ENCODE assay signal across 10 cellular contexts in genomic region chr4:48654015-48654664, GRCh38.
DNase-seq lines count a peak whose midpoint lies in the region; ATAC-seq, FAIRE-seq and TF ChIP-seq lines count a peak whose summit lies in the region.
"Had no signal": no experiment of that assay in that cellular context is flagged by ENCODE, and none has a peak within 500 bp of the region (broad histone marks: within the 10 kb centered on the region; RNA-seq: fewer than 3 reads in every experiment).

No MANE protein-coding gene starts in this region.

- DNase-seq in DMS 273 (lab: John Stamatoyannopoulos, UW; ENCODE audit: unreplicated experiment), result peak; percentile 9
- DNase-seq in DMS 273 treated with DMSO at 0.1 percent for 48 hours (lab: John Stamatoyannopoulos, UW), result no peak
- no peak for DNase-seq in adrenal gland
- DNase-seq in left ventricle myocardium superior, result no peak
- DNase-seq in smooth muscle cell (lab: John Stamatoyannopoulos, UW; ENCODE audit: unreplicated experiment), result no peak
- no peak for DNase-seq in anterior cingulate cortex (lab: John Stamatoyannopoulos, UW)
- DNase-seq in thyroid gland, result no peak
- no peak for DNase-seq in HTR-8/SVneo (ENCODE audit: insufficient read length, low spot score)
- DNase-seq: NCI-H524 treated with DMSO at 0.1 percent for 48 hours had no signal

- H3K4me1 ChIP-seq in adrenal gland (replicated peaks in 1 of 2), result peaks cover 25 to 40% of the 10 kb centered on the region in 2 donors
- H3K4me1 ChIP-seq in smooth muscle cell (ENCODE audit: low read depth), result peaks cover 11% of the 10 kb centered on the region
- H3K4me1 ChIP-seq in thyroid gland, result peaks cover 0 to 16% of the 10 kb centered on the region in 2 donors

- H3K9ac ChIP-seq in smooth muscle cell (ENCODE audit: low read depth), result peak overlapping the region; percentile 40

- H3K27ac ChIP-seq in adrenal gland, result peak overlapping the region in 4 of 5 donors; percentile 26 to 51 (median 30)
- peak overlapping the region; percentile 65 for H3K27ac ChIP-seq in smooth muscle cell (ENCODE audit: low read depth)
- H3K27ac ChIP-seq in thyroid gland, result no peak overlapping the region
- H3K27ac ChIP-seq: 22Rv1 had no signal

- WGBS in adrenal gland, 4 donors, result 59 to 70% (median 65%) methylated on average over 4 of the region's 4 CpGs
- WGBS in smooth muscle cell (ENCODE audit: low lambda C conversion rate), result 53% methylated on average over 4 of the region's 4 CpGs
- 76 to 80% methylated on average over 4 of the region's 4 CpGs for WGBS in thyroid gland, 2 donors

- H3K4me3 ChIP-seq in adrenal gland (peak overlapping the region in 1 of 4 donors; percentile 19), smooth muscle cell (peak overlapping the region; percentile 9), thyroid gland (replicated peaks in 1 of 3) (no peak overlapping the region)

- peaks cover 53% of the 10 kb centered on the region for H4K20me1 ChIP-seq in smooth muscle cell (ENCODE audit: low read depth)

- H3K4me2 ChIP-seq in smooth muscle cell, result peak overlapping the region; percentile 62

- no peak overlapping the region for H2AFZ ChIP-seq in smooth muscle cell (ENCODE audit: low read depth)

- no peaks in the 10 kb centered on the region for H3F3A ChIP-seq in smooth muscle cell (ENCODE audit: low read depth)

- H3K27me3 ChIP-seq in adrenal gland (no peaks in the 10 kb centered on the region), smooth muscle cell (ENCODE audit: low read depth) (no peaks in the 10 kb centered on the region), thyroid gland (no peaks in the 10 kb centered on the region)

- intact Hi-C loops in adrenal gland (cut with DNase I), result no loop called here
- intact Hi-C loops in left ventricle myocardium superior (cut with micrococcal nuclease), result loop anchor here (5.0 kb wide), 1 partner anchor 128 kb away; the partner anchor contains the start of gene FRYL
- intact Hi-C loops in thyroid gland (cut with DNase I), result no loop called here

- H3K9me3 ChIP-seq in adrenal gland (replicated peaks in 1 of 3) (no peaks in the 10 kb centered on the region), smooth muscle cell (replicated peaks; ENCODE audit: low read depth) (no peaks in the 10 kb centered on the region), thyroid gland (no peaks in the 10 kb centered on the region)

- H3K79me2 ChIP-seq in smooth muscle cell (ENCODE audit: low read depth), result peaks cover 4% of the 10 kb centered on the region

- FAIRE-seq in HTR-8/SVneo (lab: Jason Lieb, UNC), result no peak

- H3K36me3 ChIP-seq in adrenal gland (replicated peaks in 1 of 2) (no peaks in the 10 kb centered on the region), smooth muscle cell (ENCODE audit: low read depth) (no peaks in the 10 kb centered on the region), thyroid gland (no peaks in the 10 kb centered on the region)

- TF ChIP-seq POLR2A in adrenal gland (IDR thresholded peaks at IDR 0.05) (no peak), thyroid gland (IDR thresholded peaks at IDR 0.05) (no peak)

- TF ChIP-seq CTCF in adrenal gland (IDR thresholded peaks at IDR 0.05) (no peak), smooth muscle cell (IDR thresholded peaks at IDR 0.05; ENCODE audit: borderline replicate concordance, insufficient read depth, poor library complexity, severe bottlenecking) (no peak), thyroid gland (IDR thresholded peaks at IDR 0.05) (no peak)

- ATAC-seq in left ventricle myocardium superior, result peak; percentile 62

Comparison
In these comparisons a context has a peak if more than half of its experiments do, and no peak if none do; other contexts are left out.
1. H3K27ac ChIP-seq: peak in adrenal gland (4 of 5) and smooth muscle cell (single experiment); none in thyroid gland (0 of 3).